In the genomic region with DNA sequence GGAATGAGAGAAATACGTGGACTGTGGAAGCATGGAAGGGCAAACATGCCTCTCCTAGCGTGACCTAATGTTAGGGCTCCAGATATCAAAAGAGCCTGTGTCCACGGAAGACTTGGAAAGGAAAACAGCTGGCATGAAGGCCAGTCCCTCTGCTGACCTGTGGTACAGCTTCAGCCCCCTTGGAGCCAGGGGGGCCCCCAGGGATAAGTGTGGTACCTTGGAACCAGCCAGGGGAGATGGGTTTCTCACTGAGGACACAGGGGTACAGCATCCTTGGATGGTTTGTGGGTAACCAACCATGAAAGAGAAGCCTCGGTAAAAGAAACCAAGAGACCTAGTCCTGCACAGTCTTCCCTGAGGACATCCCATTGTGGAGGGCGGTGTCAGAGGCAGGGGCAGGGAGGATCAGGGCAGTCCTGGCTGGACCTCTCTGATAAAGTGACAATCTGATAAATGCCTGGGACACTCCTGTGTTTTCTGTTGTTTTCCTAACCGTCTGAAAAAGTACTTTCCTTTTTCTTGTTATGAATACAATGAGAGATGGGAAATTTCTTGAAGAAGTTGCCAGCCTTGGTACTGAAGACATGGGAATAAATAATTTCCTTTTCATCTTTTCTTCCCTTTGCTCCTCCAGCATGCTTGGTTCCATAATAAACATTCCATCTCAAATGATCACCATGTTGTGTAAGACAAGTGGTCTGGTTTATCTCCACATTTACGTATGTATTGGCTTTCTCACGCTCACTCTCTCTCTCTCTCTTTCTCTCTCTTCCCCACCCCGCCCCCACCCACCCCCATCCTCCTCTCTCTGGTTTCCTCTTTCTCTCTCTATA, we compare ENCODE assay signal across 12 cellular contexts.
A peak's percentile ranks its signal among the peaks of the same experiment; 100 is the strongest.
DNase-seq lines count a peak whose midpoint lies in the region; ATAC-seq and TF ChIP-seq lines count a peak whose summit lies in the region.
"Had no signal": no experiment of that assay in that cellular context is flagged by ENCODE, and none has a peak within 500 bp of the region (broad histone marks: within the 10 kb centered on the region; RNA-seq: fewer than 3 reads in every experiment).

No MANE protein-coding gene starts in this region.

- peaks cover 0 to 6% (median 0%) of the 10 kb centered on the region in 9 donors for H3K36me3 ChIP-seq in heart right ventricle
- H3K36me3 ChIP-seq in left lung: peaks cover 0 to 4% of the 10 kb centered on the region in 2 donors
- H3K36me3 ChIP-seq in upper lobe of right lung: no peaks in the 10 kb centered on the region

- H3K27ac ChIP-seq in heart right ventricle (peak overlapping the region in 7 of 10 donors; percentile 37 to 95 (median 76)), left lung (peak overlapping the region; percentile 29 to 76), upper lobe of right lung (peak overlapping the region; percentile 61)

- WGBS in heart right ventricle, 2 donors: 69 to 75% methylated on average over 9 of the region's 9 CpGs

- no peak overlapping the region for H3K27ac Mint-ChIP-seq in effector memory CD8-positive, alpha-beta T cell

- H3K4me3 ChIP-seq in heart right ventricle: no peak overlapping the region
- no peak overlapping the region for H3K4me3 ChIP-seq in astrocyte of the cerebellum (ENCODE audit: low read depth, low read length)
- no peak overlapping the region for H3K4me3 ChIP-seq in left lung
- H3K4me3 ChIP-seq in upper lobe of right lung: no peak overlapping the region

- in situ Hi-C loops in astrocyte of the cerebellum (cut with HindIII; ENCODE audit: low sequenced_read_pairs): loop anchor here (5.0 kb wide), 2 partner anchors 51 to 316 kb away; no protein-coding TSS in a partner anchor
- in situ Hi-C loops in GM13977 (cut with MboI; ENCODE audit: low pct_unique_long_range_greater_than_20kb, low sequenced_read_pairs, unreplicated experiment): no loop called here

- ATAC-seq in heart right ventricle: peak in 2 of 8 donors; percentile 20 to 43
- no peak for ATAC-seq in left lung
- ATAC-seq in upper lobe of right lung: no peak
- ATAC-seq in effector memory CD8-positive, alpha-beta T cell (replicated peaks): no peak

- DNase-seq in heart right ventricle (no peak), cardiac septum (ENCODE audit: low spot score) (no peak), astrocyte of the cerebellum (ENCODE audit: low read depth) (peak; percentile 67), left lung (no peak), upper lobe of right lung (no peak), activated T-cell treated with anti-CD3 and anti-CD28 coated beads for 4 hours (no peak), GM13977 (ENCODE audit: low spot score) (no peak)
- DNase-seq in effector memory CD8-positive, alpha-beta T cell: no peak
- DNase-seq: NCI-H1436 treated with DMSO at 0.1 percent for 48 hours; SHP77; stimulated activated CD4-positive, alpha-beta T cell treated with anti-CD3 and anti-CD28 coated beads, Interleukin-12 subunit alpha, Interleukin-12 subunit beta, amount 100 ng/mL, for 4 hours had no signal

- no peak overlapping the region for H3K4me3 Mint-ChIP-seq in effector memory CD8-positive, alpha-beta T cell
- H3K4me3 Mint-ChIP-seq: central memory CD8-positive, alpha-beta T cell had no signal

- peaks cover 0 to 80% (median 22%) of the 10 kb centered on the region in 9 donors for H3K4me1 ChIP-seq in heart right ventricle
- H3K4me1 ChIP-seq in left lung: peaks cover 17 to 58% of the 10 kb centered on the region in 2 donors
- peaks cover 22% of the 10 kb centered on the region for H3K4me1 ChIP-seq in upper lobe of right lung

- H3K36me3 Mint-ChIP-seq in effector memory CD8-positive, alpha-beta T cell (ENCODE audit: insufficient read depth): peaks cover under 1% of the 10 kb centered on the region

- H3K27me3 ChIP-seq in heart right ventricle (no peaks in the 10 kb centered on the region), left lung (no peaks in the 10 kb centered on the region), upper lobe of right lung (no peaks in the 10 kb centered on the region)

- H3K9me3 Mint-ChIP-seq in effector memory CD8-positive, alpha-beta T cell: no peaks in the 10 kb centered on the region
- H3K9me3 Mint-ChIP-seq: central memory CD8-positive, alpha-beta T cell had no signal

- TF ChIP-seq CTCF in heart right ventricle (IDR thresholded peaks at IDR 0.05): no peak
- no peak for TF ChIP-seq CTCF in astrocyte of the cerebellum (IDR thresholded peaks at IDR 0.05; ENCODE audit: low read depth, low read length, missing control alignments)
- no peak for TF ChIP-seq CTCF in left lung (IDR thresholded peaks at IDR 0.05)
- no peak for TF ChIP-seq CTCF in upper lobe of right lung (IDR thresholded peaks at IDR 0.05)
- TF ChIP-seq CTCF in GM13977 (IDR thresholded peaks at IDR 0.05; ENCODE audit: extremely low read depth, insufficient read depth, missing control alignments): no peak

- H3K27me3 Mint-ChIP-seq in effector memory CD8-positive, alpha-beta T cell: no peaks in the 10 kb centered on the region
- H3K27me3 Mint-ChIP-seq: central memory CD8-positive, alpha-beta T cell had no signal

- H3K9me3 ChIP-seq in heart right ventricle: no peaks in the 10 kb centered on the region
- no peaks in the 10 kb centered on the region for H3K9me3 ChIP-seq in left lung
- H3K9me3 ChIP-seq in upper lobe of right lung: no peaks in the 10 kb centered on the region

- intact Hi-C loops in heart right ventricle (cut with DNase I): loop anchor here in 4 of 10 donors (5.0 to 10.0 kb wide), 4 partner anchors 168 to 311 kb away; partner anchors contain the start of gene UGCG (in 3 of the 4)
- intact Hi-C loops in cardiac septum (cut with DNase I): loop anchor here (2.0 to 5.0 kb wide), 2 partner anchors 176 to 476 kb away; partner anchors contain the start of genes PTGR1 and UGCG
- intact Hi-C loops in left lung (cut with DNase I): no loop called here
- intact Hi-C loops in upper lobe of right lung (cut with DNase I): loop anchor here (5.0 kb wide), 1 partner anchor 176 kb away; the partner anchor contains the start of gene UGCG

- peaks cover 16 to 19% of the 10 kb centered on the region in 2 donors for H3K4me1 Mint-ChIP-seq in effector memory CD8-positive, alpha-beta T cell (ENCODE audit: low read depth in 2 of 2)

Comparison
In these comparisons a context has a peak if more than half of its experiments do, and no peak if none do; other contexts are left out.
1. intact Hi-C loops: an anchor here in cardiac septum (2.0 to 5.0 kb wide) and upper lobe of right lung (5.0 kb wide); none called in left lung.